Comparison of ENCODE assay signal across 10 cellular contexts in genomic region chr7:55308186-55308929, GRCh38. TPM values are rescaled to one million over a fixed set of nuclear protein-coding genes. Genes with fewer than 3 reads are reported as not detected.
DNase-seq lines count a peak whose midpoint lies in the region; ATAC-seq and TF ChIP-seq lines count a peak whose summit lies in the region.
"Had no signal": no experiment of that assay in that cellular context is flagged by ENCODE, and none has a peak within 500 bp of the region (broad histone marks: within the 10 kb centered on the region; RNA-seq: fewer than 3 reads in every experiment).

No MANE protein-coding gene starts in this region.

- no peaks in the 10 kb centered on the region for H3K4me1 ChIP-seq in lower lobe of right lung

- H3K4me3 Mint-ChIP-seq in activated naive CD8-positive, alpha-beta T cell treated with anti-CD3 and anti-CD28 coated beads for 36 hours = no peak overlapping the region

- no peaks in the 10 kb centered on the region for H3K36me3 ChIP-seq in lower lobe of right lung

- peaks cover 11% of the 10 kb centered on the region for H3K4me1 Mint-ChIP-seq in activated naive CD8-positive, alpha-beta T cell treated with anti-CD3 and anti-CD28 coated beads for 36 hours
- H3K4me1 Mint-ChIP-seq: naive B cell had no signal

- H3K27ac ChIP-seq in lower lobe of right lung = no peak overlapping the region

- ATAC-seq in lower lobe of right lung (peak; percentile 48 to 69), HG03378 (IDR thresholded peaks at IDR 0.05; ENCODE audit: unreplicated experiment) (no peak)

- H3K36me3 Mint-ChIP-seq in activated naive CD8-positive, alpha-beta T cell treated with anti-CD3 and anti-CD28 coated beads for 36 hours = no peaks in the 10 kb centered on the region

- no peak for TF ChIP-seq CTCF in lower lobe of right lung (IDR thresholded peaks at IDR 0.05)

- no peaks in the 10 kb centered on the region for H3K9me3 ChIP-seq in lower lobe of right lung

- no peak overlapping the region for H3K4me3 ChIP-seq in lower lobe of right lung

- intact Hi-C loops in lower lobe of right lung (cut with DNase I) = no loop called here

- no peaks in the 10 kb centered on the region for H3K27me3 ChIP-seq in lower lobe of right lung (ENCODE audit: low read depth)

- DNase-seq in EH (ENCODE audit: low read depth) (peak; percentile 98), HCEC 1CT (peak; percentile 65), lower lobe of right lung (no peak), NCI-H748 (lab: John Stamatoyannopoulos, UW; ENCODE audit: unreplicated experiment) (no peak)
- no peak for DNase-seq in activated naive CD8-positive, alpha-beta T cell treated with anti-CD3 and anti-CD28 coated beads for 36 hours
- no peak for DNase-seq in stimulated activated CD4-positive, alpha-beta T cell treated with anti-CD3 and anti-CD28 coated beads, Interleukin-4, amount 100 ng/mL, for 1 hour
- no peak for DNase-seq in stimulated activated naive CD4-positive, alpha-beta T cell (lab: John Stamatoyannopoulos, UW)
- DNase-seq: naive B cell, NCI-H510A had no signal

- peak overlapping the region; percentile 66 for H3K27ac Mint-ChIP-seq in activated naive CD8-positive, alpha-beta T cell treated with anti-CD3 and anti-CD28 coated beads for 36 hours
- H3K27ac Mint-ChIP-seq: naive B cell had no signal

- peaks cover 6% of the 10 kb centered on the region for H3K9me3 Mint-ChIP-seq in activated naive CD8-positive, alpha-beta T cell treated with anti-CD3 and anti-CD28 coated beads for 36 hours

- peaks cover 5% of the 10 kb centered on the region for H3K27me3 Mint-ChIP-seq in activated naive CD8-positive, alpha-beta T cell treated with anti-CD3 and anti-CD28 coated beads for 36 hours

RNA-seq across cellular contexts. Expression of gene LANCL2, which starts 56.8 kb away (rescaled TPM):
- total RNA-seq in activated naive CD8-positive, alpha-beta T cell treated with anti-CD3 and anti-CD28 coated beads for 36 hours = 10 to 100 TPM; 18.3 to 19.1 TPM
- 5.7 TPM for total RNA-seq in lower lobe of right lung

Comparison
In these comparisons a context has a peak if more than half of its experiments do, and no peak if none do; other contexts are left out.
1. DNase-seq: peak in EH (single experiment) and HCEC 1CT (single experiment); none in activated naive CD8-positive, alpha-beta T cell treated with anti-CD3 and anti-CD28 coated beads for 36 hours (single experiment), lower lobe of right lung (single experiment), NCI-H748 (single experiment), stimulated activated CD4-positive, alpha-beta T cell treated with anti-CD3 and anti-CD28 coated beads, Interleukin-4, amount 100 ng/mL, for 1 hour (single experiment) and stimulated activated naive CD4-positive, alpha-beta T cell (0 of 6).